ENCODE assay signal across 9 cellular contexts in genomic region chr6:31888281-31889258, GRCh38. TPM values are rescaled to one million over a fixed set of nuclear protein-coding genes. Genes with fewer than 3 reads are reported as not detected.
DNase-seq lines count a peak whose midpoint lies in the region; ATAC-seq and TF ChIP-seq lines count a peak whose summit lies in the region.
"Had no signal": no experiment of that assay in that cellular context is flagged by ENCODE, and none has a peak within 500 bp of the region (broad histone marks: within the 10 kb centered on the region; RNA-seq: fewer than 3 reads in every experiment).

No MANE protein-coding gene starts in this region.

- intact Hi-C loops in left ventricle myocardium superior (cut with micrococcal nuclease): no loop called here

- peaks cover 4% of the 10 kb centered on the region; the same call in 1 of the 2 replicates for H3K79me2 ChIP-seq in Loucy (ENCODE audit: insufficient read depth, low read length)

- peaks cover 85% of the 10 kb centered on the region; the same call in 1 of the 2 replicates for H3K36me3 ChIP-seq in Loucy (ENCODE audit: insufficient read depth, low read length)

- H3K27me3 ChIP-seq in Loucy (ENCODE audit: insufficient read depth, low read length, poor library complexity, severe bottlenecking): no peaks in the 10 kb centered on the region

- TF ChIP-seq CTCF in Loucy (conservative IDR thresholded peaks at IDR 0.05; ENCODE audit: low read length): peak; percentile 85

- peaks cover 12% of the 10 kb centered on the region for H3K4me1 ChIP-seq in Loucy (ENCODE audit: insufficient read depth, low read length, poor library complexity, severe bottlenecking)

- no peaks in the 10 kb centered on the region for H3F3A ChIP-seq in Loucy (ENCODE audit: low read depth)

- no peak overlapping the region for H3K9ac ChIP-seq in Loucy (ENCODE audit: low read depth, low read length, poor library complexity, severe bottlenecking)

- peak; percentile 51 for DNase-seq in CD1c-positive myeloid dendritic cell (ENCODE audit: extremely low spot score)
- DNase-seq in activated effector memory CD4-positive, alpha-beta T cell treated with Interleukin-2 at 50 U/mL for 16 hours: peak; percentile 29
- peak; percentile 64 for DNase-seq in left ventricle myocardium superior
- peak; percentile 48 to 65 for DNase-seq in stimulated activated CD4-positive, alpha-beta T cell treated with anti-CD3 and anti-CD28 coated beads, Interleukin-4, amount 100 ng/mL, for 48 hours (ENCODE audit: low read depth in 2 of 2)
- DNase-seq in KG1 (lab: John Stamatoyannopoulos, UW): no peak
- DNase-seq in occipital lobe (lab: John Stamatoyannopoulos, UW): no peak
- DNase-seq: stimulated activated naive B cell treated with anti-CD40 and anti-IgM and Interleukin-4, amounts not matched to agents 10 μg/mL and 1 μg/mL and 100 μg/mL, for 72 hours had no signal

- H3K4me3 ChIP-seq in Loucy (ENCODE audit: low read length, poor library complexity, severe bottlenecking): no peak overlapping the region

- no peak overlapping the region for H3K4me2 ChIP-seq in Loucy (ENCODE audit: low read depth, low read length, poor library complexity, severe bottlenecking)

- ATAC-seq in left ventricle myocardium superior: peak; percentile 34
- ATAC-seq in HG03139 (IDR thresholded peaks at IDR 0.05; ENCODE audit: unreplicated experiment): no peak

- H4K20me1 ChIP-seq in Loucy (ENCODE audit: insufficient read depth, low read length, poor library complexity, severe bottlenecking): peaks cover 6% of the 10 kb centered on the region

- H2AFZ ChIP-seq in Loucy (ENCODE audit: low read length): no peak overlapping the region

- no peaks in the 10 kb centered on the region for H3K9me2 ChIP-seq in Loucy (replicated peaks; ENCODE audit: low read depth, low read length)

- H3K9me3 ChIP-seq in Loucy (ENCODE audit: insufficient read depth, low read depth, low read length): no peaks in the 10 kb centered on the region

RNA-seq across cellular contexts. Expression of gene EHMT2, which starts 8.9 kb away (rescaled TPM):
- total RNA-seq in left ventricle myocardium superior (17.1 TPM), occipital lobe (83.9 TPM)

RNA-seq across cellular contexts. Expression of gene SLC44A4, which starts 9.8 kb away (rescaled TPM):
- total RNA-seq in left ventricle myocardium superior (not detected), occipital lobe (not detected)

RNA-seq across cellular contexts. Expression of gene ZBTB12, which starts 13.3 kb away (rescaled TPM):
- total RNA-seq in left ventricle myocardium superior: 3.3 TPM
- 25.6 TPM for total RNA-seq in occipital lobe

RNA-seq across cellular contexts. Expression of gene NEU1, which starts 25.9 kb away (rescaled TPM):
- 24.9 TPM for total RNA-seq in left ventricle myocardium superior
- total RNA-seq in occipital lobe: 20.3 TPM

RNA-seq across cellular contexts. Expression of gene C2, which starts 38.9 kb away (rescaled TPM):
- total RNA-seq in left ventricle myocardium superior (5.8 TPM), occipital lobe (4.7 TPM)

Comparison
In these comparisons a context has a peak if more than half of its experiments do, and no peak if none do; other contexts are left out.
1. DNase-seq: peak in CD1c-positive myeloid dendritic cell (single experiment), activated effector memory CD4-positive, alpha-beta T cell treated with Interleukin-2 at 50 U/mL for 16 hours (single experiment), left ventricle myocardium superior (single experiment) and stimulated activated CD4-positive, alpha-beta T cell treated with anti-CD3 and anti-CD28 coated beads, Interleukin-4, amount 100 ng/mL, for 48 hours (2 of 2); none in KG1 (single experiment) and occipital lobe (single experiment).